In the genomic region with DNA sequence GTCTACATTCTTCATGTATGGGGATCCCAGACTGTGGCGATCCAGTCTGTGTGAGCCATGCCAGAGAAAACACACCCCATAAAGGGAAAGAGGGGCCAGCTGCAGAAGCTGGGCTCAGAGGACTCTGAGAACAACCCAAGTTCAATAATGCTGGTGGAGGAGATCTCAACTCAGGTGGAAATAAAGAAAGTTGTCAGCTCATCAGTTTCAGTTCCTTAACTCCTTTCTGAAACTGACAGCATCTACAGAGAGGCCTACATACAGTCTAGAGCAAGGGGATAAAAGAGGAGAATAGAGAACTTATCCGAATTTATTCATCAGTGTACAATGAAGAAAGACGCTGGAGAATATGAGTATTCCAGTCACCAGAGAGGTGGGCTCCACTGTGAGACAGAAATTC, we compare ENCODE assay signal across 13 cellular contexts.
DNase-seq lines count a peak whose midpoint lies in the region; ATAC-seq, FAIRE-seq and TF ChIP-seq lines count a peak whose summit lies in the region.
"Had no signal": no experiment of that assay in that cellular context is flagged by ENCODE, and none has a peak within 500 bp of the region (broad histone marks: within the 10 kb centered on the region; RNA-seq: fewer than 3 reads in every experiment).

No MANE protein-coding gene starts in this region.

- no peaks in the 10 kb centered on the region for H3K27me3 ChIP-seq in colonic mucosa
- H3K27me3 ChIP-seq in stomach, result peaks cover 0 to 9% (median 0%) of the 10 kb centered on the region in 3 donors
- peaks cover 0 to 2% of the 10 kb centered on the region in 2 donors for H3K27me3 ChIP-seq in small intestine (ENCODE audit: control insufficient read depth in 2 of 2, insufficient read depth in 2 of 2, low read length in 2 of 2)

- H3K4me3 ChIP-seq in colonic mucosa, result no peak overlapping the region
- H3K4me3 ChIP-seq in stomach, result no peak overlapping the region
- H3K4me3 ChIP-seq in small intestine (ENCODE audit: low read depth in 1 of 2, low read length in 2 of 2), result no peak overlapping the region

- H3K9me3 ChIP-seq in colonic mucosa (no peaks in the 10 kb centered on the region), stomach (no peaks in the 10 kb centered on the region), small intestine (ENCODE audit: control insufficient read depth, low read depth) (no peaks in the 10 kb centered on the region)

- intact Hi-C loops in colonic mucosa (cut with DNase I) (no loop called here), stomach (cut with DNase I; ENCODE audit: low total_unique reads) (no loop called here)

- H3K9ac ChIP-seq in colonic mucosa (ENCODE audit: low read depth in 2 of 2, low read length in 2 of 2), result no peak overlapping the region

- ATAC-seq in GM18520 (IDR thresholded peaks at IDR 0.05; ENCODE audit: unreplicated experiment), result peak; percentile 90
- peak; percentile 94 for ATAC-seq in GM21360 (IDR thresholded peaks at IDR 0.05; ENCODE audit: unreplicated experiment)
- ATAC-seq in HG02981 (IDR thresholded peaks at IDR 0.05; ENCODE audit: unreplicated experiment), result peak; percentile 79
- ATAC-seq: HepG2 had no signal

- TF ChIP-seq CTCF in colonic mucosa (IDR thresholded peaks at IDR 0.05) (no peak), stomach (IDR thresholded peaks at IDR 0.05) (no peak)

- H3K4me1 ChIP-seq in colonic mucosa, result no peaks in the 10 kb centered on the region
- no peaks in the 10 kb centered on the region for H3K4me1 ChIP-seq in stomach
- H3K4me1 ChIP-seq in small intestine (ENCODE audit: control insufficient read depth in 2 of 2, insufficient read depth in 1 of 2, low read depth in 1 of 2, low read length in 1 of 2), result no peaks in the 10 kb centered on the region

- no peak for FAIRE-seq in small intestine (lab: Jason Lieb, UNC)
- FAIRE-seq: HepG2 had no signal

- DNase-seq in NAMALWA (ENCODE audit: low spot score), result peak; percentile 15
- DNase-seq in colonic mucosa, result no peak
- DNase-seq in stomach, result no peak
- no peak for DNase-seq in small intestine
- DNase-seq in activated gamma-delta T cell (lab: John Stamatoyannopoulos, UW), result no peak
- DNase-seq: activated T-cell treated with anti-CD3 and anti-CD28 coated beads, Interleukin-2, amount 50 U/mL, for 24 hours; NCI-H2081; nephron progenitor cell had no signal

- H3K36me3 ChIP-seq in colonic mucosa, result no peaks in the 10 kb centered on the region
- no peaks in the 10 kb centered on the region for H3K36me3 ChIP-seq in stomach
- H3K36me3 ChIP-seq in small intestine (ENCODE audit: control insufficient read depth in 2 of 2, insufficient read depth in 2 of 2, low read length in 2 of 2), result no peaks in the 10 kb centered on the region

- H3K27ac ChIP-seq in colonic mucosa, result no peak overlapping the region
- no peak overlapping the region for H3K27ac ChIP-seq in stomach
- H3K27ac ChIP-seq in small intestine (ENCODE audit: low read depth in 1 of 2, low read length in 1 of 2), result no peak overlapping the region
- H3K27ac ChIP-seq: epithelial cell of prostate had no signal

- 84 to 91% (median 90%) methylated on average over 3 of the region's 3 CpGs for WGBS in stomach, 5 donors
- 86 to 88% (median 87%) methylated on average over 3 of the region's 3 CpGs for WGBS in small intestine, 3 donors

- no peak for TF ChIP-seq EP300 in stomach (IDR thresholded peaks at IDR 0.05)

- no peak for TF ChIP-seq POLR2A in stomach (IDR thresholded peaks at IDR 0.05)
